ENCODE assay signal across 1 cellular context in genomic region chr16:11748023-11748403, GRCh38.
TF ChIP-seq lines count a peak whose summit lies in the region.

No MANE protein-coding gene starts in this region.

TF ChIP-seq in HepG2, 621 proteins besides CTCF, POLR2A, EP300 and RAD21:
- TF ChIP-seq CENPT (CRISPR knock-in tag; IDR thresholded peaks at IDR 0.05; ENCODE audit: low read depth) (no peak), ZSCAN30 (CRISPR knock-in tag; IDR thresholded peaks at IDR 0.05) (0 out of 2 replicates have a peak, but pooled peaks have one; percentile 37), KLF16 (CRISPR knock-in tag; IDR thresholded peaks at IDR 0.05) (peak in 1 of 2 experiments; percentile 6; a peak in 1 of 4 replicates), YEATS2 (CRISPR knock-in tag; IDR thresholded peaks at IDR 0.05; ENCODE audit: borderline replicate concordance) (0 out of 2 replicates have a peak, but pooled peaks have one; percentile 4), ATF4 (CRISPR knock-in tag; IDR thresholded peaks at IDR 0.05) (no peak), ZXDC (CRISPR knock-in tag; IDR thresholded peaks at IDR 0.05) (no peak), NONO (IDR thresholded peaks at IDR 0.05) (no peak), NONO (CRISPR knock-in tag; conservative IDR thresholded peaks at IDR 0.05) (0 out of 2 replicates have a peak, but pooled peaks have one; percentile 1), HMGXB3 (CRISPR knock-in tag; IDR thresholded peaks at IDR 0.05; ENCODE audit: borderline replicate concordance) (peak; percentile 49; the same call in 1 of the 2 replicates), MTF2 (CRISPR knock-in tag; IDR thresholded peaks at IDR 0.05; ENCODE audit: borderline replicate concordance) (no peak), ZNF343 (CRISPR knock-in tag; IDR thresholded peaks at IDR 0.05) (peak; percentile 57; the same call in 1 of the 2 replicates), ZNF878 (CRISPR knock-in tag; IDR thresholded peaks at IDR 0.05) (peak; percentile 57; the same call in 1 of the 2 replicates), ZSCAN22 (CRISPR knock-in tag; IDR thresholded peaks at IDR 0.05) (0 out of 2 replicates have a peak, but pooled peaks have one; percentile 25), HMGXB4 (CRISPR knock-in tag; IDR thresholded peaks at IDR 0.05; ENCODE audit: borderline replicate concordance in 1 of 2, low read depth in 1 of 2) (0 out of 4 replicates have a peak, but pooled peaks of 1 of the 2 experiments have one; percentile 18), CCDC6 (CRISPR knock-in tag; IDR thresholded peaks at IDR 0.05) (peak; percentile 41; the same call in 1 of the 2 replicates), HMG20A (CRISPR knock-in tag; IDR thresholded peaks at IDR 0.05; ENCODE audit: borderline replicate concordance) (no peak), ZNF782 (CRISPR knock-in tag; IDR thresholded peaks at IDR 0.05; ENCODE audit: borderline replicate concordance) (no peak), ARNT2 (CRISPR knock-in tag; IDR thresholded peaks at IDR 0.05; ENCODE audit: low read depth) (peak; percentile 3; the same call in 1 of the 2 replicates), ZC3H4 (CRISPR knock-in tag; IDR thresholded peaks at IDR 0.05; ENCODE audit: borderline replicate concordance) (no peak), ARNTL (CRISPR knock-in tag; IDR thresholded peaks at IDR 0.05) (0 out of 2 replicates have a peak, but pooled peaks have one; percentile 19), ZNF609 (CRISPR knock-in tag; IDR thresholded peaks at IDR 0.05; ENCODE audit: borderline replicate concordance) (peak; percentile 9; the same call in 1 of the 2 replicates), ETV5 (CRISPR knock-in tag; IDR thresholded peaks at IDR 0.05; ENCODE audit: borderline replicate concordance) (0 out of 2 replicates have a peak, but pooled peaks have one; percentile 6), THRA (CRISPR knock-in tag; IDR thresholded peaks at IDR 0.05; ENCODE audit: borderline replicate concordance) (0 out of 2 replicates have a peak, but pooled peaks have one; percentile 8), ZNF230 (CRISPR knock-in tag; IDR thresholded peaks at IDR 0.05) (peak; percentile 55; the same call in 1 of the 2 replicates), HOXA9 (CRISPR knock-in tag; IDR thresholded peaks at IDR 0.05; ENCODE audit: borderline replicate concordance) (0 out of 2 replicates have a peak, but pooled peaks have one; percentile 4), KAT7 (CRISPR knock-in tag; IDR thresholded peaks at IDR 0.05; ENCODE audit: borderline replicate concordance) (peak; percentile 44; the same call in 1 of the 2 replicates), HNRNPK (IDR thresholded peaks at IDR 0.05; ENCODE audit: low read depth, low read length, poor library complexity, severe bottlenecking) (no peak), ZNF333 (CRISPR knock-in tag; IDR thresholded peaks at IDR 0.05; ENCODE audit: borderline replicate concordance) (peak; percentile 5; the same call in 1 of the 2 replicates)
TF ChIP-seq in HepG2: peak in this region for 19.
